ENCODE assay signal across 9 cellular contexts in the genomic region with DNA sequence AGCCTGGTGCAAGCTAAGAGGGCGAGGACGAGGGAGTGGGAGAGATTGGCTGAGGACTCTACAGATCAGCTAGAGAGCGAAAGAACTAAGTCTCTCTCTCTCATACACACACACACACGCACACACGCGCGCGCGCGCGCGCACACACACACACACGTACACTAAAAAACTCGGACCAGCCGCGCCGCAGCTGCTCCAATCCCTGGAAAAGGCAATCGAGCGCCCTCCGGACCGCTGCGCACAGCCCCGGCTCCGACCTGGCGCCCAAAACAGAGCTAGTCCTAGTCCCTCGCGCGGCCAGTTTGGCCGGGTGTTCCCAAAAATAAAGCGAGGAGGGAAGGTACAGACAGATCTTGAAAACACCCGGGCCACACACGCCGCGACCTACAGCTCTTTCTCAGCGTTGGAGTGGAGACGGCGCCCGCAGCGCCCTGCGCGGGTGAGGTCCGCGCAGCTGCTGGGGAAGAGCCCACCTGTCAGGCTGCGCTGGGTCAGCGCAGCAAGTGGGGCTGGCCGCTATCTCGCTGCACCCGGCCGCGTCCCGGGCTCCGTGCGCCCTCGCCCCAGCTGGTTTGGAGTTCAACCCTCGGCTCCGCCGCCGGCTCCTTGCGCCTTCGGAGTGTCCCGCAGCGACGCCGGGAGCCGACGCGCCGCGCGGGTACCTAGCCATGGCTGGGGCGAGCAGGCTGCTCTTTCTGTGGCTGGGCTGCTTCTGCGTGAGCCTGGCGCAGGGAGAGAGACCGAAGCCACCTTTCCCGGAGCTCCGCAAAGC. TPM values are rescaled to one million over a fixed set of nuclear protein-coding genes. Genes with fewer than 3 reads are reported as not detected.
DNase-seq lines count a peak whose midpoint lies in the region; ATAC-seq and TF ChIP-seq lines count a peak whose summit lies in the region.
"Had no signal": no experiment of that assay in that cellular context is flagged by ENCODE, and none has a peak within 500 bp of the region (broad histone marks: within the 10 kb centered on the region; RNA-seq: fewer than 3 reads in every experiment).

A gene with protein sequence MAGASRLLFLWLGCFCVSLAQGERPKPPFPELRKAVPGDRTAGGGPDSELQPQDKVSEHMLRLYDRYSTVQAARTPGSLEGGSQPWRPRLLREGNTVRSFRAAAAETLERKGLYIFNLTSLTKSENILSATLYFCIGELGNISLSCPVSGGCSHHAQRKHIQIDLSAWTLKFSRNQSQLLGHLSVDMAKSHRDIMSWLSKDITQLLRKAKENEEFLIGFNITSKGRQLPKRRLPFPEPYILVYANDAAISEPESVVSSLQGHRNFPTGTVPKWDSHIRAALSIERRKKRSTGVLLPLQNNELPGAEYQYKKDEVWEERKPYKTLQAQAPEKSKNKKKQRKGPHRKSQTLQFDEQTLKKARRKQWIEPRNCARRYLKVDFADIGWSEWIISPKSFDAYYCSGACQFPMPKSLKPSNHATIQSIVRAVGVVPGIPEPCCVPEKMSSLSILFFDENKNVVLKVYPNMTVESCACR (plus strand): TSS at position 92 of the 772 bp plus-strand sequence. CDS start 577 bp downstream, at position 669.

- H3K4me3 Mint-ChIP-seq in mesothelial cell of epicardium: peak within 1 kb of the TSS; percentile 81

- TF ChIP-seq CTCF in dorsolateral prefrontal cortex (IDR thresholded peaks at IDR 0.05 in 54 of 56, conservative IDR thresholded peaks at IDR 0.05 in 2 of 56; ENCODE audit: low read depth in 1 of 56, partially characterized antibody in 56 of 56) (no peak), mesothelial cell of epicardium (IDR thresholded peaks at IDR 0.05; ENCODE audit: unreplicated experiment) (no peak), vagina (IDR thresholded peaks at IDR 0.05) (no peak)

- no peak for ATAC-seq in HG03159 (IDR thresholded peaks at IDR 0.05; ENCODE audit: unreplicated experiment)

- no peaks in the 10 kb centered on the region for H3K9me3 ChIP-seq in vagina

- TF ChIP-seq POLR2A in vagina (IDR thresholded peaks at IDR 0.05): no peak

- H3K27ac ChIP-seq in dorsolateral prefrontal cortex (no peak within 1 kb of the TSS), vagina (no peak within 1 kb of the TSS)
- H3K27ac ChIP-seq: BLaER1 treated with 17β-estradiol and CSF1 and Interleukin-3, amounts not matched to agents 10 nM and 100 nM had no signal

- DNase-seq in NCI-H146 (lab: John Stamatoyannopoulos, UW) (peak; percentile 79), NCI-H146 treated with DMSO at 0.1 percent for 48 hours (lab: John Stamatoyannopoulos, UW; ENCODE audit: unreplicated experiment) (no peak), NCI-H69 (lab: John Stamatoyannopoulos, UW) (peak; percentile 75), dorsolateral prefrontal cortex (peak in 2 of 10 donors; percentile 40 to 41), mesothelial cell of epicardium (ENCODE audit: low spot score in 2 of 2, unreplicated experiment in 2 of 2) (peak in 1 of 2 experiments; percentile 47), vagina (ENCODE audit: extremely low spot score in 2 of 2) (no peak), mesenteric fat pad (ENCODE audit: low spot score) (no peak)

- intact Hi-C loops in dorsolateral prefrontal cortex (cut with DNase I): no loop called here
- intact Hi-C loops in vagina (cut with DNase I): no loop called here

- H3K9me3 Mint-ChIP-seq in mesothelial cell of epicardium: no peaks in the 10 kb centered on the region

- H3K27ac Mint-ChIP-seq in mesothelial cell of epicardium: peak within 1 kb of the TSS; percentile 31

- peaks cover 98% of the 10 kb centered on the region for H3K27me3 Mint-ChIP-seq in mesothelial cell of epicardium (ENCODE audit: low read depth)

- H3K36me3 Mint-ChIP-seq in mesothelial cell of epicardium: no peaks in the 10 kb centered on the region

- H3K27me3 ChIP-seq in dorsolateral prefrontal cortex: peaks cover 0 to 78% (median 45%) of the 10 kb centered on the region in 45 donors
- no peaks in the 10 kb centered on the region for H3K27me3 ChIP-seq in vagina
- H3K27me3 ChIP-seq: BLaER1 treated with 17β-estradiol and CSF1 and Interleukin-3, amounts not matched to agents 10 nM and 100 nM had no signal

- H3K4me1 Mint-ChIP-seq in mesothelial cell of epicardium: peaks cover 24% of the 10 kb centered on the region

- H3K4me3 ChIP-seq in dorsolateral prefrontal cortex (peak within 1 kb of the TSS; percentile 18 to 69 (median 51)), vagina (peak within 1 kb of the TSS; percentile 8 to 20)
- H3K4me3 ChIP-seq: BLaER1 treated with 17β-estradiol and CSF1 and Interleukin-3, amounts not matched to agents 10 nM and 100 nM had no signal

- H3K4me1 ChIP-seq in vagina: peaks cover 15% of the 10 kb centered on the region
- H3K4me1 ChIP-seq: BLaER1 treated with 17β-estradiol and CSF1 and Interleukin-3, amounts not matched to agents 10 nM and 100 nM had no signal

- no peaks in the 10 kb centered on the region for H3K36me3 ChIP-seq in vagina
- H3K36me3 ChIP-seq: BLaER1 treated with 17β-estradiol and CSF1 and Interleukin-3, amounts not matched to agents 10 nM and 100 nM had no signal

RNA-seq across cellular contexts. Expression of the gene that starts here (rescaled TPM):
- total RNA-seq in dorsolateral prefrontal cortex: 1 to 10 TPM in 53 of 120 experiments, under 1 TPM in 67; 0.21 to 2.0 (median 0.97) TPM
- 0.07 TPM in 2 of 3 replicates, not detected in the other for total RNA-seq in mesothelial cell of epicardium
- 0.25 TPM for total RNA-seq in vagina
- not detected for total RNA-seq in mesenteric fat pad

Comparison
In these comparisons a context has a peak if more than half of its experiments do, and no peak if none do; other contexts are left out.
1. DNase-seq: peak in NCI-H146 (single experiment) and NCI-H69 (single experiment); none in NCI-H146 treated with DMSO at 0.1 percent for 48 hours (single experiment), vagina (0 of 2) and mesenteric fat pad (single experiment).